Comparison of ENCODE assay signal across 13 cellular contexts in genomic region chr1:204266504-204267034, GRCh38. TPM values are rescaled to one million over a fixed set of nuclear protein-coding genes. Genes with fewer than 3 reads are reported as not detected.
DNase-seq lines count a peak whose midpoint lies in the region; ATAC-seq and TF ChIP-seq lines count a peak whose summit lies in the region.
"Had no signal": no experiment of that assay in that cellular context is flagged by ENCODE, and none has a peak within 500 bp of the region (broad histone marks: within the 10 kb centered on the region; RNA-seq: fewer than 3 reads in every experiment).

No MANE protein-coding gene starts in this region.

- ATAC-seq in GM21528 (IDR thresholded peaks at IDR 0.05; ENCODE audit: low FRiP score, unreplicated experiment) (no peak), WTC11 (no peak)
- ATAC-seq: natural killer cell; stimulated activated naive CD8-positive, alpha-beta T cell treated with anti-CD3 and anti-CD28 coated beads, Interleukin-15, Interleukin-2, amounts not matched to agents 100 U/mL and 50 U/mL, for 24 hours had no signal

- POLR2A ChIA-PET in WTC11 (lab: Charles Lee), result no interaction called here

- no peak overlapping the region for H2BK120ac ChIP-seq in mesendoderm (ENCODE audit: low read depth, low read length)

- H3K9me3 ChIP-seq in left ventricle myocardium inferior (replicated peaks), result no peaks in the 10 kb centered on the region

- H3K27ac Mint-ChIP-seq in WTC11, result no peak overlapping the region
- H3K27ac Mint-ChIP-seq: natural killer cell had no signal

- peak overlapping the region; percentile 16 for H3K23ac ChIP-seq in mesendoderm (ENCODE audit: low read length)

- no peaks in the 10 kb centered on the region; the same call in 1 of the 2 replicates for H3K36me3 Mint-ChIP-seq in WTC11
- H3K36me3 Mint-ChIP-seq: natural killer cell had no signal

- no peak for TF ChIP-seq CTCF in left ventricle myocardium inferior (IDR thresholded peaks at IDR 0.05; ENCODE audit: borderline replicate concordance)
- TF ChIP-seq CTCF in dorsolateral prefrontal cortex (IDR thresholded peaks at IDR 0.05 in 54 of 56, conservative IDR thresholded peaks at IDR 0.05 in 2 of 56; ENCODE audit: low read depth in 1 of 56, partially characterized antibody in 56 of 56), result no peak
- TF ChIP-seq CTCF in WTC11 (IDR thresholded peaks at IDR 0.05), result no peak

- no peaks in the 10 kb centered on the region for H3K27me3 Mint-ChIP-seq in WTC11 (ENCODE audit: low read depth)

- H3K79me2 ChIP-seq in mesendoderm (ENCODE audit: control insufficient read depth, insufficient read depth, low read length), result no peaks in the 10 kb centered on the region

- no peaks in the 10 kb centered on the region for H3K79me1 ChIP-seq in mesendoderm (ENCODE audit: low read length)

- WGBS in mesendoderm (ENCODE audit: extremely low coverage, insufficient coverage, low lambda C conversion rate), result no CpG with 5 or more reads among the region's 5 CpGs

- intact Hi-C loops in left ventricle myocardium inferior (cut with micrococcal nuclease), result no loop called here
- intact Hi-C loops in cardiac septum (cut with DNase I), result no loop called here
- intact Hi-C loops in dorsolateral prefrontal cortex (cut with DNase I), result no loop called here

- H3K4me1 ChIP-seq in left ventricle myocardium inferior (peaks cover 46% of the 10 kb centered on the region), mesendoderm (ENCODE audit: control insufficient read depth, low read depth, low read length) (peaks cover 9% of the 10 kb centered on the region)

- no peak overlapping the region for H2BK15ac ChIP-seq in mesendoderm (replicated peaks; ENCODE audit: low read depth)

- CTCF ChIA-PET in WTC11 (lab: Charles Lee), result interaction anchor here (0.6 to 2.2 kb wide), 3 partner anchors 8 to 132 kb away, joined by 3 to 9 read pairs (median 5); no protein-coding TSS in a partner anchor

- H3K36me3 ChIP-seq in left ventricle myocardium inferior (peaks cover 49% of the 10 kb centered on the region), mesendoderm (ENCODE audit: control insufficient read depth, insufficient read depth, low read length) (no peaks in the 10 kb centered on the region)

- H3K4me2 ChIP-seq in mesendoderm (ENCODE audit: low read length), result no peak overlapping the region

- no peak overlapping the region for H3K18ac ChIP-seq in mesendoderm (ENCODE audit: low read length)

- no peak overlapping the region for H2AK5ac ChIP-seq in mesendoderm (ENCODE audit: low read length)

- no peak overlapping the region for H2BK5ac ChIP-seq in mesendoderm (ENCODE audit: low read length)

- no peak overlapping the region for H3K56ac ChIP-seq in mesendoderm (ENCODE audit: low read length)

- no peak overlapping the region for H3K4me3 Mint-ChIP-seq in WTC11
- H3K4me3 Mint-ChIP-seq: natural killer cell had no signal

- no peaks in the 10 kb centered on the region for H3K9me3 Mint-ChIP-seq in WTC11
- H3K9me3 Mint-ChIP-seq: natural killer cell had no signal

- H4K5ac ChIP-seq in mesendoderm (ENCODE audit: low read length), result no peak overlapping the region

- no peak overlapping the region for H4K8ac ChIP-seq in mesendoderm (ENCODE audit: low read depth, low read length)

- H3K27me3 ChIP-seq in left ventricle myocardium inferior (ENCODE audit: low read depth) (no peaks in the 10 kb centered on the region), dorsolateral prefrontal cortex (no peaks in the 10 kb centered on the region), mesendoderm (ENCODE audit: insufficient read depth, low read length, poor library complexity) (no peaks in the 10 kb centered on the region)

- H3K4me3 ChIP-seq in left ventricle myocardium inferior (no peak overlapping the region), dorsolateral prefrontal cortex (no peak overlapping the region), mesendoderm (ENCODE audit: low read length) (no peak overlapping the region)

- no peak for DNase-seq in left ventricle myocardium inferior
- DNase-seq in cardiac septum (ENCODE audit: low spot score), result no peak
- DNase-seq in dorsolateral prefrontal cortex, result peak in 1 of 10 donors; percentile 24
- no peak for DNase-seq in mesendoderm
- no peak for DNase-seq in DMS153 (lab: John Stamatoyannopoulos, UW)
- DNase-seq in WTC11 (ENCODE audit: low spot score), result no peak
- DNase-seq in NCI-H524 treated with DMSO at 0.1 percent for 48 hours (lab: John Stamatoyannopoulos, UW), result no peak
- DNase-seq: effector memory CD4-positive, alpha-beta T cell; natural killer cell; stimulated activated naive CD8-positive, alpha-beta T cell treated with anti-CD3 and anti-CD28 coated beads, Interleukin-15, Interleukin-2, amounts not matched to agents 100 U/mL and 50 U/mL, for 24 hours had no signal

- no peak overlapping the region for H3K4ac ChIP-seq in mesendoderm (ENCODE audit: low read depth, low read length)

- H3K27ac ChIP-seq in left ventricle myocardium inferior (replicated peaks) (peak overlapping the region; percentile 47), dorsolateral prefrontal cortex (peak overlapping the region in 55 of 59 donors; percentile 14 to 91 (median 76)), mesendoderm (ENCODE audit: low read depth, low read length) (no peak overlapping the region)

- no peaks in the 10 kb centered on the region for H3K4me1 Mint-ChIP-seq in WTC11
- H3K4me1 Mint-ChIP-seq: natural killer cell had no signal

- no peak overlapping the region for H3K9ac ChIP-seq in mesendoderm (ENCODE audit: low read length)

TF ChIP-seq in WTC11, 78 proteins besides CTCF, POLR2A, EP300 and RAD21:
- TF ChIP-seq ZNF532 (CRISPR knock-in tag; IDR thresholded peaks at IDR 0.05; ENCODE audit: borderline replicate concordance), result no peak
TF ChIP-seq in WTC11: peak in this region for 0.

RNA-seq across cellular contexts. Expression of gene GOLT1A, which starts 52.8 kb away (rescaled TPM):
- total RNA-seq in left ventricle myocardium inferior, result not detected
- total RNA-seq in cardiac septum, result not detected
- 1 to 10 TPM in 99 of 120 experiments, under 1 TPM in 14, not detected in 7; 0.56 to 7.7 (median 1.9) TPM for total RNA-seq in dorsolateral prefrontal cortex
- polyA plus RNA-seq in mesendoderm (2013, experiment 1 of 2), result 2.3 TPM
- 2.9 TPM for polyA plus RNA-seq in mesendoderm (2013, experiment 2 of 2)
- total RNA-seq in WTC11 (2021), result 6.5 to 6.7 TPM (median 6.6 TPM) in 3 replicates
- total RNA-seq: natural killer cell, SK-MEL-5, skeletal muscle tissue had no signal
